Comparison of ENCODE assay signal across 11 cellular contexts in genomic region chr3:121998030-121998580, GRCh38. TPM values are rescaled to one million over a fixed set of nuclear protein-coding genes. Genes with fewer than 3 reads are reported as not detected.
DNase-seq lines count a peak whose midpoint lies in the region; ATAC-seq and TF ChIP-seq lines count a peak whose summit lies in the region.
"Had no signal": no experiment of that assay in that cellular context is flagged by ENCODE, and none has a peak within 500 bp of the region (broad histone marks: within the 10 kb centered on the region; RNA-seq: fewer than 3 reads in every experiment).

No MANE protein-coding gene starts in this region.

- no peak overlapping the region for H3K4me2 ChIP-seq in SU-DHL-6 (ENCODE audit: low read depth, low read length, poor library complexity, severe bottlenecking)

- peak overlapping the region; percentile 23; the same call in 1 of the 2 replicates for H3K27ac ChIP-seq in SU-DHL-6 (ENCODE audit: low read depth, low read length)
- H3K27ac ChIP-seq in gastroesophageal sphincter, result no peak overlapping the region
- H3K27ac ChIP-seq: suprapubic skin had no signal

- H3K9me3 ChIP-seq in SU-DHL-6 (ENCODE audit: insufficient read depth, low read length), result no peaks in the 10 kb centered on the region
- H3K9me3 ChIP-seq in gastroesophageal sphincter, result no peaks in the 10 kb centered on the region
- H3K9me3 ChIP-seq: suprapubic skin had no signal

- H3K4me3 ChIP-seq in HFF-Myc (replicated peaks; ENCODE audit: low read depth, low read length), result no peak overlapping the region
- no peak overlapping the region for H3K4me3 ChIP-seq in SU-DHL-6 (ENCODE audit: insufficient read depth, low read length, poor library complexity, severe bottlenecking)
- no peak overlapping the region for H3K4me3 ChIP-seq in kidney epithelial cell (ENCODE audit: low read depth, low read length)
- no peak overlapping the region for H3K4me3 ChIP-seq in gastroesophageal sphincter
- H3K4me3 ChIP-seq: suprapubic skin had no signal

- no peak overlapping the region for H2AFZ ChIP-seq in SU-DHL-6 (ENCODE audit: low read depth, low read length, severe bottlenecking)

- H3K36me3 ChIP-seq in SU-DHL-6 (ENCODE audit: low read length), result no peaks in the 10 kb centered on the region; the same call in 1 of the 2 replicates
- no peaks in the 10 kb centered on the region for H3K36me3 ChIP-seq in kidney epithelial cell (ENCODE audit: control insufficient read depth, insufficient read depth, low read length)
- H3K36me3 ChIP-seq in gastroesophageal sphincter, result no peaks in the 10 kb centered on the region
- H3K36me3 ChIP-seq: suprapubic skin had no signal

- no peak for TF ChIP-seq POLR2A in gastroesophageal sphincter (IDR thresholded peaks at IDR 0.05)

- no peak for ATAC-seq in gastroesophageal sphincter

- WGBS in gastroesophageal sphincter (ENCODE audit: low coverage in 1 of 2), 2 donors, result 54 to 64% methylated on average over 4 of the region's 4 CpGs

- H4K20me1 ChIP-seq in SU-DHL-6 (ENCODE audit: low read depth, low read length), result no peaks in the 10 kb centered on the region

- TF ChIP-seq CTCF in HFF-Myc (IDR thresholded peaks at IDR 0.05; ENCODE audit: low read depth, low read length, missing control alignments) (no peak), SU-DHL-6 (IDR thresholded peaks at IDR 0.05; ENCODE audit: insufficient read depth, low read length, poor library complexity, severe bottlenecking) (no peak), kidney epithelial cell (IDR thresholded peaks at IDR 0.05; ENCODE audit: insufficient read depth, low read length, poor library complexity, severe bottlenecking) (no peak), gastroesophageal sphincter (IDR thresholded peaks at IDR 0.05) (no peak)

- H3K9ac ChIP-seq in SU-DHL-6 (ENCODE audit: low read length), result no peak overlapping the region

- H3F3A ChIP-seq in SU-DHL-6 (ENCODE audit: insufficient read depth), result peaks cover 11% of the 10 kb centered on the region

- H3K27me3 ChIP-seq in SU-DHL-6 (ENCODE audit: low read length) (no peaks in the 10 kb centered on the region), kidney epithelial cell (ENCODE audit: control insufficient read depth, insufficient read depth, low read length) (no peaks in the 10 kb centered on the region), gastroesophageal sphincter (peaks cover 5% of the 10 kb centered on the region)
- H3K27me3 ChIP-seq: suprapubic skin had no signal

- no peaks in the 10 kb centered on the region for H3K79me2 ChIP-seq in SU-DHL-6 (ENCODE audit: insufficient read depth, low read length)

- no peaks in the 10 kb centered on the region for H3K9me2 ChIP-seq in SU-DHL-6 (replicated peaks; ENCODE audit: insufficient read depth, low read length)

- peak; percentile 87 for DNase-seq in CD1c-positive myeloid dendritic cell (ENCODE audit: extremely low spot score)
- DNase-seq in HFF-Myc (ENCODE audit: extremely low read depth, low read depth), result peak; percentile 5
- DNase-seq in kidney epithelial cell (ENCODE audit: low read depth), result peak; percentile 39
- DNase-seq in putamen (ENCODE audit: low spot score), result no peak
- DNase-seq in anterior cingulate cortex (lab: John Stamatoyannopoulos, UW), result no peak
- no peak for DNase-seq in NK-92 (lab: John Stamatoyannopoulos, UW; ENCODE audit: unreplicated experiment)
- DNase-seq: activated CD8-positive, alpha-beta memory T cell treated with anti-CD3 and anti-CD28 coated beads, Interleukin-2, amount 50 U/mL, for 4 hours had no signal

- no peak for TF ChIP-seq EP300 in gastroesophageal sphincter (IDR thresholded peaks at IDR 0.05)

- no peaks in the 10 kb centered on the region for H3K4me1 ChIP-seq in gastroesophageal sphincter

RNA-seq across cellular contexts. Expression of gene ILDR1, which starts 23.9 kb away (rescaled TPM):
- 3.7 and 4.4 TPM in 2 replicates for total RNA-seq in kidney epithelial cell
- total RNA-seq in gastroesophageal sphincter, result under 1 TPM in 1 of 4 donors, not detected in 3; 0.74 TPM
- total RNA-seq: lung microvascular endothelial cell had no signal

RNA-seq across cellular contexts. Expression of gene CD86, which starts 57.1 kb away (rescaled TPM):
- total RNA-seq in kidney epithelial cell (not detected in 2 replicates), gastroesophageal sphincter (1 to 10 TPM; 1.4 to 6.6 (median 3.2) TPM)
- total RNA-seq: lung microvascular endothelial cell had no signal

Comparison
In these comparisons a context has a peak if more than half of its experiments do, and no peak if none do; other contexts are left out.
1. DNase-seq: peak in CD1c-positive myeloid dendritic cell (single experiment), HFF-Myc (single experiment) and kidney epithelial cell (single experiment); none in putamen (single experiment), anterior cingulate cortex (0 of 58) and NK-92 (single experiment).